Comparison of ENCODE assay signal across 8 cellular contexts in the genomic region with DNA sequence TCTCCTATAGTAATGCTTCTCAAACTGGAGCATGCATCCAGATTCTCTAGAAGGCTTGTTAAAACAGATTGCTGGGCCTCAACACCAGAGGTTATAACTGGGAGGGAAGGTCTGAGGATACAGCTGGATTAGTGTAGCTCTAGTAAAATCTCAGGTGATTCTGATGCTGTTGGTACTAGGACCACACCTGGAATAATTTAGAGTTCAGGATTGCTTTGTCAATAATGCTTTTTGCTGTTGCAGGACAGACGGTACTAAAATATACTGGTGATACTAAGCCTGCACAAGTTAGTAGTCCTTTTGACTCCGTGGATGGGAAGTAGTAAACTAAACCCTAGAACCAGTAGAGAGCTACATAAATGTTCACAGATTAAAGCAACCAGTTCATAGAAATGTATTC.
A peak's percentile ranks its signal among the peaks of the same experiment; 100 is the strongest.
DNase-seq lines count a peak whose midpoint lies in the region; ATAC-seq and TF ChIP-seq lines count a peak whose summit lies in the region.

No MANE protein-coding gene starts in this region.

- TF ChIP-seq CTCF in heart right ventricle (IDR thresholded peaks at IDR 0.05) (no peak), gastroesophageal sphincter (IDR thresholded peaks at IDR 0.05) (no peak)

- H3K9me3 Mint-ChIP-seq in T-helper 2 cell treated with Interferon-gamma antibody and Interleukin-4, amounts not matched to agents 5 μg/mL and 100 μg/mL, for 36 hours, result no peaks in the 10 kb centered on the region

- DNase-seq in heart right ventricle (no peak), left cardiac atrium (no peak), T-helper 9 cell (no peak), NCI-H187 treated with DMSO at 0.1 percent for 48 hours (lab: John Stamatoyannopoulos, UW) (no peak)
- no peak for DNase-seq in T-helper 2 cell treated with Interferon-gamma antibody and Interleukin-4, amounts not matched to agents 5 μg/mL and 100 μg/mL, for 36 hours (ENCODE audit: low spot score)

- TF ChIP-seq EP300 in gastroesophageal sphincter (IDR thresholded peaks at IDR 0.05), result no peak

- peaks cover 2% of the 10 kb centered on the region for H3K36me3 Mint-ChIP-seq in T-helper 2 cell treated with Interferon-gamma antibody and Interleukin-4, amounts not matched to agents 5 μg/mL and 100 μg/mL, for 36 hours (ENCODE audit: low read depth)

- H3K27me3 ChIP-seq in heart right ventricle, result no peaks in the 10 kb centered on the region
- no peaks in the 10 kb centered on the region for H3K27me3 ChIP-seq in gastroesophageal sphincter

- H3K27ac Mint-ChIP-seq in T-helper 2 cell treated with Interferon-gamma antibody and Interleukin-4, amounts not matched to agents 5 μg/mL and 100 μg/mL, for 36 hours, result peak overlapping the region; percentile 98

- no peak for TF ChIP-seq POLR2A in gastroesophageal sphincter (IDR thresholded peaks at IDR 0.05)

- H3K27me3 Mint-ChIP-seq in T-helper 2 cell treated with Interferon-gamma antibody and Interleukin-4, amounts not matched to agents 5 μg/mL and 100 μg/mL, for 36 hours (ENCODE audit: low read depth), result no peaks in the 10 kb centered on the region

- H3K27ac ChIP-seq in heart right ventricle, result peak overlapping the region; percentile 92 to 99 (median 96)
- peak overlapping the region; percentile 91 to 100 (median 94) for H3K27ac ChIP-seq in gastroesophageal sphincter
- peak overlapping the region in 20 of 21 experiments; percentile 81 to 100 (median 97) for H3K27ac ChIP-seq in skin epidermis

- H3K4me3 Mint-ChIP-seq in T-helper 2 cell treated with Interferon-gamma antibody and Interleukin-4, amounts not matched to agents 5 μg/mL and 100 μg/mL, for 36 hours, result peak overlapping the region; percentile 85

- no peaks in the 10 kb centered on the region for H3K9me3 ChIP-seq in heart right ventricle
- no peaks in the 10 kb centered on the region for H3K9me3 ChIP-seq in gastroesophageal sphincter

- H3K36me3 ChIP-seq in heart right ventricle (no peaks in the 10 kb centered on the region), gastroesophageal sphincter (no peaks in the 10 kb centered on the region)

- H3K4me1 Mint-ChIP-seq in T-helper 2 cell treated with Interferon-gamma antibody and Interleukin-4, amounts not matched to agents 5 μg/mL and 100 μg/mL, for 36 hours (ENCODE audit: low read depth), result peaks cover 33% of the 10 kb centered on the region

- intact Hi-C loops in heart right ventricle (cut with DNase I) (loop anchor here in 9 of 10 donors (2.0 to 10.0 kb wide), 18 partner anchors 179 to 957 kb away; a partner anchor contains a TSS), left cardiac atrium (cut with DNase I) (loop anchor here (5.0 to 10.0 kb wide), 3 partner anchors 181 to 319 kb away; a partner anchor contains a TSS)

- H3K4me1 ChIP-seq in heart right ventricle, result peaks cover 2 to 50% (median 33%) of the 10 kb centered on the region in 9 donors
- peaks cover 13 to 43% (median 26%) of the 10 kb centered on the region in 3 donors for H3K4me1 ChIP-seq in gastroesophageal sphincter

- H3K4me3 ChIP-seq in heart right ventricle, result peak overlapping the region in 9 of 10 donors; percentile 32 to 62 (median 53)
- H3K4me3 ChIP-seq in gastroesophageal sphincter, result peak overlapping the region; percentile 54 to 93
- H3K4me3 ChIP-seq in skin epidermis, result peak overlapping the region in 6 of 7 experiments; percentile 26 to 56 (median 42)

- no peak for ATAC-seq in heart right ventricle
- ATAC-seq in left cardiac atrium, result no peak
- ATAC-seq in gastroesophageal sphincter, result no peak
- no peak for ATAC-seq in HG03432 (IDR thresholded peaks at IDR 0.05; ENCODE audit: unreplicated experiment)

- WGBS in heart right ventricle, 2 donors, result 36 to 56% methylated on average over 2 of the region's 2 CpGs
- 41 to 51% methylated on average over 2 of the region's 2 CpGs for WGBS in gastroesophageal sphincter (ENCODE audit: low coverage in 1 of 2), 2 donors
